Comparison of ENCODE assay signal across 1 cellular context in the genomic region with DNA sequence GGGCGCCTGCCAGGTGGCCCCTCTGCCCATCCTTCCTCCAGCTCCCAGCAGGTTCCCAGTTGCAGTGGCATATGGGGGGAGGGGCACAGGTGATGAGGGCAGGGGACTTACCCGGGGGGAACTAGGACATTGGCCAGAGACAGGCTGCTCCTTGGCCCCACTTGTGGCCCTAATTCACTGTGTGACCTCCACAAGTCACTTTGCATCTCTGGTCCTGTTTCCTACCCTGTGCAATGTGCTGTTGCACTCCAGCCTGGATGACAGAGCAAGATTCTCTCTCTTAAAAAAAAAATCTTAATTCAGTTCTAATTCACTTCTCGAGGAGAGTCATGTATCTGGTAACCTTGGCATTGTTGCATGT.
TF ChIP-seq lines count a peak whose summit lies in the region.

No MANE protein-coding gene starts in this region.

TF ChIP-seq in GM23338, 12 proteins besides CTCF, POLR2A, EP300 and RAD21:
- TF ChIP-seq, protein P1, sequence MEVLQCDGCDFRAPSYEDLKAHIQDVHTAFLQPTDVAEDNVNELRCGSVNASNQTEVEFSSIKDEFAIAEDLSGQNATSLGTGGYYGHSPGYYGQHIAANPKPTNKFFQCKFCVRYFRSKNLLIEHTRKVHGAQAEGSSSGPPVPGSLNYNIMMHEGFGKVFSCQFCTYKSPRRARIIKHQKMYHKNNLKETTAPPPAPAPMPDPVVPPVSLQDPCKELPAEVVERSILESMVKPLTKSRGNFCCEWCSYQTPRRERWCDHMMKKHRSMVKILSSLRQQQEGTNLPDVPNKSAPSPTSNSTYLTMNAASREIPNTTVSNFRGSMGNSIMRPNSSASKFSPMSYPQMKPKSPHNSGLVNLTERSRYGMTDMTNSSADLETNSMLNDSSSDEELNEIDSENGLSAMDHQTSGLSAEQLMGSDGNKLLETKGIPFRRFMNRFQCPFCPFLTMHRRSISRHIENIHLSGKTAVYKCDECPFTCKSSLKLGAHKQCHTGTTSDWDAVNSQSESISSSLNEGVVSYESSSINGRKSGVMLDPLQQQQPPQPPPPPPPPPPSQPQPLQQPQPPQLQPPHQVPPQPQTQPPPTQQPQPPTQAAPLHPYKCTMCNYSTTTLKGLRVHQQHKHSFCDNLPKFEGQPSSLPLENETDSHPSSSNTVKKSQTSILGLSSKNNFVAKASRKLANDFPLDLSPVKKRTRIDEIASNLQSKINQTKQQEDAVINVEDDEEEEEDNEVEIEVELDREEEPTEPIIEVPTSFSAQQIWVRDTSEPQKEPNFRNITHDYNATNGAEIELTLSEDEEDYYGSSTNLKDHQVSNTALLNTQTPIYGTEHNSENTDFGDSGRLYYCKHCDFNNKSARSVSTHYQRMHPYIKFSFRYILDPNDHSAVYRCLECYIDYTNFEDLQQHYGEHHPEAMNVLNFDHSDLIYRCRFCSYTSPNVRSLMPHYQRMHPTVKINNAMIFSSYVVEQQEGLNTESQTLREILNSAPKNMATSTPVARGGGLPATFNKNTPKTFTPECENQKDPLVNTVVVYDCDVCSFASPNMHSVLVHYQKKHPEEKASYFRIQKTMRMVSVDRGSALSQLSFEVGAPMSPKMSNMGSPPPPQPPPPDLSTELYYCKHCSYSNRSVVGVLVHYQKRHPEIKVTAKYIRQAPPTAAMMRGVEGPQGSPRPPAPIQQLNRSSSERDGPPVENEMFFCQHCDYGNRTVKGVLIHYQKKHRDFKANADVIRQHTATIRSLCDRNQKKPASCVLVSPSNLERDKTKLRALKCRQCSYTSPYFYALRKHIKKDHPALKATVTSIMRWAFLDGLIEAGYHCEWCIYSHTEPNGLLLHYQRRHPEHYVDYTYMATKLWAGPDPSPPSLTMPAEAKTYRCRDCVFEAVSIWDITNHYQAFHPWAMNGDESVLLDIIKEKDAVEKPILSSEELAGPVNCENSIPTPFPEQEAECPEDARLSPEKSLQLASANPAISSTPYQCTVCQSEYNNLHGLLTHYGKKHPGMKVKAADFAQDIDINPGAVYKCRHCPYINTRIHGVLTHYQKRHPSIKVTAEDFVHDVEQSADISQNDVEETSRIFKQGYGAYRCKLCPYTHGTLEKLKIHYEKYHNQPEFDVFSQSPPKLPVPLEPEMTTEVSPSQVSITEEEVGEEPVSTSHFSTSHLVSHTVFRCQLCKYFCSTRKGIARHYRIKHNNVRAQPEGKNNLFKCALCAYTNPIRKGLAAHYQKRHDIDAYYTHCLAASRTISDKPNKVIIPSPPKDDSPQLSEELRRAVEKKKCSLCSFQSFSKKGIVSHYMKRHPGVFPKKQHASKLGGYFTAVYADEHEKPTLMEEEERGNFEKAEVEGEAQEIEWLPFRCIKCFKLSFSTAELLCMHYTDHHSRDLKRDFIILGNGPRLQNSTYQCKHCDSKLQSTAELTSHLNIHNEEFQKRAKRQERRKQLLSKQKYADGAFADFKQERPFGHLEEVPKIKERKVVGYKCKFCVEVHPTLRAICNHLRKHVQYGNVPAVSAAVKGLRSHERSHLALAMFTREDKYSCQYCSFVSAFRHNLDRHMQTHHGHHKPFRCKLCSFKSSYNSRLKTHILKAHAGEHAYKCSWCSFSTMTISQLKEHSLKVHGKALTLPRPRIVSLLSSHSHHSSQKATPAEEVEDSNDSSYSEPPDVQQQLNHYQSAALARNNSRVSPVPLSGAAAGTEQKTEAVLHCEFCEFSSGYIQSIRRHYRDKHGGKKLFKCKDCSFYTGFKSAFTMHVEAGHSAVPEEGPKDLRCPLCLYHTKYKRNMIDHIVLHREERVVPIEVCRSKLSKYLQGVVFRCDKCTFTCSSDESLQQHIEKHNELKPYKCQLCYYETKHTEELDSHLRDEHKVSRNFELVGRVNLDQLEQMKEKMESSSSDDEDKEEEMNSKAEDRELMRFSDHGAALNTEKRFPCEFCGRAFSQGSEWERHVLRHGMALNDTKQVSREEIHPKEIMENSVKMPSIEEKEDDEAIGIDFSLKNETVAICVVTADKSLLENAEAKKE (CRISPR knock-in tag; IDR thresholded peaks at IDR 0.05): no peak
